ENCODE assay signal across 21 cellular contexts in the genomic region with DNA sequence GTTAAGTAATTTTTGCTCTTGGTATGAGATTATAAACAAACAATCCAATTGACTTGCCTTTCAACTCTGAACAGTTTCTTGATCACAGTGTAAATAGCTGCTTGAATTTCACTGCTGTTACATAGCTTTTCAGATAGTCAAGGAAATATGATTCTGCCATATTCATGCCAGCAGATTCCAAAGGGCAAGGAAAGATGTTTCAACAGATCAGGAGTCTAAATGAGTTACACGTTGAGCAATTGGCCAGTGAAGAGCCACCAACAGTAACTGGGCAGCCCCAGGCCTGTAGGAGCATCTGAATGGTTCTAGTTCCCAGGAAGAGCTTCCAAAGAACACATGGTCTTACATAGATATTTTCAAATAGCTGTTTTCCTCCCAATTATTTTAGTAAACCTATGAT.
DNase-seq lines count a peak whose midpoint lies in the region; ATAC-seq, FAIRE-seq and TF ChIP-seq lines count a peak whose summit lies in the region.
"Had no signal": no experiment of that assay in that cellular context is flagged by ENCODE, and none has a peak within 500 bp of the region (broad histone marks: within the 10 kb centered on the region; RNA-seq: fewer than 3 reads in every experiment).

No MANE protein-coding gene starts in this region.

- H3K4me3 ChIP-seq in bronchial epithelial cell (ENCODE audit: low read depth, low read length) (no peak overlapping the region), liver (ENCODE audit: low read depth in 1 of 3, low read length in 3 of 3) (no peak overlapping the region), gastroesophageal sphincter (no peak overlapping the region)
- H3K4me3 ChIP-seq: right atrium auricular region, vagina had no signal

- no peak overlapping the region for H3K9ac ChIP-seq in liver (ENCODE audit: low read depth in 1 of 2, low read length in 2 of 2)

- H3K27ac ChIP-seq in liver (ENCODE audit: low read depth in 1 of 2, low read length in 2 of 2) = peak overlapping the region; percentile 87 to 88
- no peak overlapping the region for H3K27ac ChIP-seq in gastroesophageal sphincter
- H3K27ac ChIP-seq: right atrium auricular region, vagina had no signal

- no peak for ATAC-seq in left cardiac atrium
- ATAC-seq in gastroesophageal sphincter = no peak
- ATAC-seq: activated T-helper 17 cell treated with anti-CD3 and anti-CD28 coated beads, Interleukin-2, amount 50 U/mL, for 72 hours; Right ventricle myocardium inferior; T-helper 17 cell; WTC11 had no signal

- TF ChIP-seq POLR2A in gastroesophageal sphincter (IDR thresholded peaks at IDR 0.05) = no peak

- TF ChIP-seq CTCF in bronchial epithelial cell (IDR thresholded peaks at IDR 0.05; ENCODE audit: insufficient read depth, low read length, severe bottlenecking) (no peak), liver (IDR thresholded peaks at IDR 0.05; ENCODE audit: low read depth, low read length, missing input control) (no peak), gastroesophageal sphincter (IDR thresholded peaks at IDR 0.05) (no peak)

- DNase-seq in AG08395 (ENCODE audit: low spot score) (peak; percentile 53), HCEC 1CT (peak; percentile 71), bronchial epithelial cell (ENCODE audit: low read depth) (peak; percentile 71), ACHN (no peak), left cardiac atrium (no peak), pons (ENCODE audit: low spot score) (no peak)
- DNase-seq: Calu3; KBM-7; mesendoderm; NCI-H1105 treated with DMSO at 0.1 percent for 48 hours; stimulated activated CD4-positive, alpha-beta T cell treated with anti-CD3 and anti-CD28 coated beads, Interleukin-2, amount 100 ng/mL, for 24 hours; T-helper 17 cell had no signal

- TF ChIP-seq RAD21 in liver (IDR thresholded peaks at IDR 0.05) = peak; percentile 28 to 60

- no peak for TF ChIP-seq EP300 in gastroesophageal sphincter (IDR thresholded peaks at IDR 0.05)

- peak; percentile 62 for FAIRE-seq in bronchial epithelial cell (lab: Jason Lieb, UNC)
- FAIRE-seq: endometrium, islet of Langerhans had no signal

- H3K27me3 ChIP-seq in bronchial epithelial cell (ENCODE audit: control insufficient read depth, insufficient read depth, low read length) = no peaks in the 10 kb centered on the region
- H3K27me3 ChIP-seq in liver (ENCODE audit: control insufficient read depth in 4 of 4, insufficient read depth in 4 of 4, low read length in 3 of 4) = no peaks in the 10 kb centered on the region
- no peaks in the 10 kb centered on the region for H3K27me3 ChIP-seq in gastroesophageal sphincter
- H3K27me3 ChIP-seq: right atrium auricular region, vagina had no signal

- H3K36me3 ChIP-seq in bronchial epithelial cell (ENCODE audit: control insufficient read depth, insufficient read depth, low read length) = no peaks in the 10 kb centered on the region
- no peaks in the 10 kb centered on the region for H3K36me3 ChIP-seq in liver (ENCODE audit: control insufficient read depth in 4 of 4, insufficient read depth in 3 of 4, low read depth in 1 of 4, low read length in 3 of 4)
- no peaks in the 10 kb centered on the region for H3K36me3 ChIP-seq in gastroesophageal sphincter
- H3K36me3 ChIP-seq: right atrium auricular region, vagina had no signal

- H3K4me1 ChIP-seq in liver (ENCODE audit: control insufficient read depth in 4 of 4, insufficient read depth in 4 of 4, low read length in 3 of 4) (peaks cover 9 to 29% (median 21%) of the 10 kb centered on the region in 4 donors), gastroesophageal sphincter (no peaks in the 10 kb centered on the region)
- H3K4me1 ChIP-seq: right atrium auricular region, vagina had no signal

- H3K9me3 ChIP-seq in liver (ENCODE audit: control insufficient read depth in 4 of 4, low read length in 3 of 4) (no peaks in the 10 kb centered on the region), gastroesophageal sphincter (no peaks in the 10 kb centered on the region)
- H3K9me3 ChIP-seq: right atrium auricular region, vagina had no signal

- 24% methylated on average over 1 of the region's 1 CpG for WGBS in liver
- 24 to 71% methylated on average over 1 of the region's 1 CpG for WGBS in gastroesophageal sphincter (ENCODE audit: low coverage in 1 of 2), 2 donors

- intact Hi-C loops in left cardiac atrium (cut with DNase I) = no loop called here

- in situ Hi-C loops in ACHN (cut with HindIII; ENCODE audit: low pct_ligation_motif_present, low pct_unique_long_range_greater_than_20kb, low sequenced_read_pairs) = no loop called here

TF ChIP-seq in liver, 16 proteins besides CTCF, POLR2A, EP300 and RAD21:
- TF ChIP-seq ZBTB33 (IDR thresholded peaks at IDR 0.05) = peak; percentile 56
- peak; percentile 62 to 66 for TF ChIP-seq RXRA (IDR thresholded peaks at IDR 0.05)
- TF ChIP-seq HNF4G (IDR thresholded peaks at IDR 0.05) = peak; percentile 85
- no peak for TF ChIP-seq EGR1 (IDR thresholded peaks at IDR 0.05; ENCODE audit: low read depth in 2 of 2)
- TF ChIP-seq YY1 (IDR thresholded peaks at IDR 0.05) = peak; percentile 70
- TF ChIP-seq FOXA2 (IDR thresholded peaks at IDR 0.05) = peak; percentile 62
- peak; percentile 79 for TF ChIP-seq SP1 (IDR thresholded peaks at IDR 0.05)
- TF ChIP-seq, protein P1, sequence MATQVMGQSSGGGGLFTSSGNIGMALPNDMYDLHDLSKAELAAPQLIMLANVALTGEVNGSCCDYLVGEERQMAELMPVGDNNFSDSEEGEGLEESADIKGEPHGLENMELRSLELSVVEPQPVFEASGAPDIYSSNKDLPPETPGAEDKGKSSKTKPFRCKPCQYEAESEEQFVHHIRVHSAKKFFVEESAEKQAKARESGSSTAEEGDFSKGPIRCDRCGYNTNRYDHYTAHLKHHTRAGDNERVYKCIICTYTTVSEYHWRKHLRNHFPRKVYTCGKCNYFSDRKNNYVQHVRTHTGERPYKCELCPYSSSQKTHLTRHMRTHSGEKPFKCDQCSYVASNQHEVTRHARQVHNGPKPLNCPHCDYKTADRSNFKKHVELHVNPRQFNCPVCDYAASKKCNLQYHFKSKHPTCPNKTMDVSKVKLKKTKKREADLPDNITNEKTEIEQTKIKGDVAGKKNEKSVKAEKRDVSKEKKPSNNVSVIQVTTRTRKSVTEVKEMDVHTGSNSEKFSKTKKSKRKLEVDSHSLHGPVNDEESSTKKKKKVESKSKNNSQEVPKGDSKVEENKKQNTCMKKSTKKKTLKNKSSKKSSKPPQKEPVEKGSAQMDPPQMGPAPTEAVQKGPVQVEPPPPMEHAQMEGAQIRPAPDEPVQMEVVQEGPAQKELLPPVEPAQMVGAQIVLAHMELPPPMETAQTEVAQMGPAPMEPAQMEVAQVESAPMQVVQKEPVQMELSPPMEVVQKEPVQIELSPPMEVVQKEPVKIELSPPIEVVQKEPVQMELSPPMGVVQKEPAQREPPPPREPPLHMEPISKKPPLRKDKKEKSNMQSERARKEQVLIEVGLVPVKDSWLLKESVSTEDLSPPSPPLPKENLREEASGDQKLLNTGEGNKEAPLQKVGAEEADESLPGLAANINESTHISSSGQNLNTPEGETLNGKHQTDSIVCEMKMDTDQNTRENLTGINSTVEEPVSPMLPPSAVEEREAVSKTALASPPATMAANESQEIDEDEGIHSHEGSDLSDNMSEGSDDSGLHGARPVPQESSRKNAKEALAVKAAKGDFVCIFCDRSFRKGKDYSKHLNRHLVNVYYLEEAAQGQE (IDR thresholded peaks at IDR 0.05) = peak; percentile 48
- no peak for TF ChIP-seq NR2F2 (IDR thresholded peaks at IDR 0.05)
- TF ChIP-seq GABPA (IDR thresholded peaks at IDR 0.05 in 1 of 2, conservative IDR thresholded peaks at IDR 0.05 in 1 of 2) = no peak
- TF ChIP-seq MAX (IDR thresholded peaks at IDR 0.05) = peak; percentile 60
- peak; percentile 37 for TF ChIP-seq FOXA1 (IDR thresholded peaks at IDR 0.05)
- TF ChIP-seq JUND (IDR thresholded peaks at IDR 0.05) = peak in 1 of 2 donors; percentile 43
- TF ChIP-seq, protein P2, sequence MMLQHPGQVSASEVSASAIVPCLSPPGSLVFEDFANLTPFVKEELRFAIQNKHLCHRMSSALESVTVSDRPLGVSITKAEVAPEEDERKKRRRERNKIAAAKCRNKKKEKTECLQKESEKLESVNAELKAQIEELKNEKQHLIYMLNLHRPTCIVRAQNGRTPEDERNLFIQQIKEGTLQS (IDR thresholded peaks at IDR 0.05) = no peak
- TF ChIP-seq HNF4A (conservative IDR thresholded peaks at IDR 0.05) = peak; percentile 92 to 94
- TF ChIP-seq TAF1 (conservative IDR thresholded peaks at IDR 0.05) = peak; percentile 35

Comparison
In these comparisons a context has a peak if more than half of its experiments do, and no peak if none do; other contexts are left out.
1. DNase-seq: peak in AG08395 (single experiment), HCEC 1CT (single experiment) and bronchial epithelial cell (single experiment); none in ACHN (single experiment), left cardiac atrium (single experiment) and pons (single experiment).
2. H3K27ac ChIP-seq: peak in liver (2 of 2); none in gastroesophageal sphincter (0 of 4).